13 cellular contexts compared by ENCODE assay signal in the genomic region with DNA sequence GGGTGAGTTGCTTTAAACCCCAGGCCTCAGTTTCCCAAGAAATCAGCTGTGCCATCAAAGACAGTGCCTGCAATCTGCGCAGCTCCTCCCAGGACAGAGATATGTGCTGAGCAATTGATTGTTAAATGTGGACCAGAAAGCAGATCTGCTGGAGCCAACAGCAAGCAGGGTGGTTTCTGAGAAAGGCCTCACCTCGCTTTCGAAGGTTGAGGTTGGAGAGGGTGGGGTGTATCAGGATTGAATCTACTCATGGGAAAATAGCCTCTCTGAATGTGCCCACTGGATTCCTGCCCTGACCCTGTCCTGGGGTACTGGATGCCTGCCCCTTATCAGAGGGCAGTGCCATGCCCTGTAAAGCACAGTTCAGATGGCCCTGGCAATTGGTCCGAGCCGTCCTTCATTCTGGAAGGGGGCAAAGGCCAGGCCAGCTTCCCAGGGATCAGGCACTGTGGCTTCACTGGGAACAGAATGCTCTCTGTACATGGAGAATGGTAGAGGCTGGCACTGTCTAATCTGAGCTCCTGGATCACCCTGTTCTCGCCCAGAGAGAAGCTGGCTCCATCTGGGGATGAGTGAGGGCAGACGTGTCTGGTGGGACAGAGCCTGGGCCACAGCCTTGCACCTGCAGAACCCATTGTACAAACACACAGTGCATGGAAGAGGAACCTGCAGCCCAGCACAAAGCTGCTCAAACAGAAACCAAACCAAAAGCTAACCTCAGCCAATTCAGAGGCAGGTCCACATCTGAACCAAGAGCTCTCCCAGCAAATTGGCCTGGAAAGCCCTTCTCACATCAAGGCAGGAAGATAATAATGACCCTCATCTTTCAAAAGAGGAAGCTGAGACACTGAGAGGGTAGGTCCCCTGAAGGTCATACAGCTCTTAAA. TPM values are rescaled to one million over a fixed set of nuclear protein-coding genes. Genes with fewer than 3 reads are reported as not detected.
DNase-seq lines count a peak whose midpoint lies in the region; ATAC-seq and TF ChIP-seq lines count a peak whose summit lies in the region.
"Had no signal": no experiment of that assay in that cellular context is flagged by ENCODE, and none has a peak within 500 bp of the region (broad histone marks: within the 10 kb centered on the region; RNA-seq: fewer than 3 reads in every experiment).

No MANE protein-coding gene starts in this region.

- peak overlapping the region; percentile 27 to 30 for H3K9ac ChIP-seq in colonic mucosa (ENCODE audit: low read depth in 2 of 2, low read length in 2 of 2)
- H3K9ac ChIP-seq in subcutaneous abdominal adipose tissue (ENCODE audit: low read length in 5 of 5), result no peak overlapping the region

- no peaks in the 10 kb centered on the region for H3K9me3 ChIP-seq in colonic mucosa
- no peaks in the 10 kb centered on the region for H3K9me3 ChIP-seq in right lobe of liver
- H3K9me3 ChIP-seq in subcutaneous abdominal adipose tissue (ENCODE audit: control insufficient read depth in 5 of 5, low read length in 5 of 5), result peaks cover 0 to 3% (median 0%) of the 10 kb centered on the region in 5 donors

- DNase-seq in OCI-M1 (lab: John Stamatoyannopoulos, UW), result peak; percentile 85
- DNase-seq in colonic mucosa, result no peak
- peak; percentile 56 to 94 (median 91) for DNase-seq in right lobe of liver
- DNase-seq in T1000 (lab: John Stamatoyannopoulos, UW), result no peak
- no peak for DNase-seq in stimulated activated naive CD4-positive, alpha-beta T cell treated with Interleukin-2 at 50 U/mL for 16 hours (lab: John Stamatoyannopoulos, UW)
- no peak for DNase-seq in SK-N-DZ (ENCODE audit: low spot score)
- DNase-seq: activated naive CD8-positive, alpha-beta T cell treated with anti-CD3 and anti-CD28 coated beads, Interleukin-2, amount 10 ng/mL, durations not matched to agents 7 days and 5 days; DMS 273 treated with DMSO at 0.1 percent for 48 hours; naive B cell; NCI-H1930; stimulated activated CD4-positive, alpha-beta T cell treated with anti-CD3 and anti-CD28 coated beads, Interleukin-15, amount 100 ng/mL, for 24 hours; T-helper 2 cell had no signal

- intact Hi-C loops in colonic mucosa (cut with DNase I), result no loop called here
- intact Hi-C loops in right lobe of liver (cut with DNase I), result no loop called here

- H3K27ac ChIP-seq in colonic mucosa (peak overlapping the region; percentile 48), right lobe of liver (peak overlapping the region; percentile 16 to 87 (median 72)), subcutaneous abdominal adipose tissue (ENCODE audit: low read depth, low read length) (peak overlapping the region; percentile 35)

- 63% methylated on average over 3 of the region's 7 CpGs for WGBS in right lobe of liver (ENCODE audit: insufficient coverage, low coverage, low lambda C conversion rate, missing lambda C conversion rate)

- ATAC-seq in right lobe of liver, result peak; percentile 60 to 84 (median 82)

- no peak for TF ChIP-seq POLR2A in right lobe of liver (IDR thresholded peaks at IDR 0.05)

- H3K4me3 ChIP-seq in colonic mucosa, result no peak overlapping the region
- no peak overlapping the region for H3K4me3 ChIP-seq in right lobe of liver
- H3K4me3 ChIP-seq in subcutaneous abdominal adipose tissue (ENCODE audit: low read depth in 1 of 5, low read length in 5 of 5), result peak overlapping the region in 2 of 5 donors; percentile 1 to 6

- H3K36me3 ChIP-seq in colonic mucosa (no peaks in the 10 kb centered on the region), right lobe of liver (peaks cover 0 to 28% (median 1%) of the 10 kb centered on the region in 4 donors), subcutaneous abdominal adipose tissue (ENCODE audit: control insufficient read depth in 5 of 5, insufficient read depth in 5 of 5, low read length in 5 of 5) (peaks cover 0 to 22% (median 20%) of the 10 kb centered on the region in 5 donors)

- TF ChIP-seq CTCF in colonic mucosa (IDR thresholded peaks at IDR 0.05) (no peak), right lobe of liver (IDR thresholded peaks at IDR 0.05) (no peak)

- H3K4me1 ChIP-seq in colonic mucosa, result peaks cover 10% of the 10 kb centered on the region
- peaks cover 0 to 43% (median 22%) of the 10 kb centered on the region in 4 donors for H3K4me1 ChIP-seq in right lobe of liver
- H3K4me1 ChIP-seq in subcutaneous abdominal adipose tissue (ENCODE audit: control insufficient read depth in 5 of 5, insufficient read depth in 5 of 5, low read length in 5 of 5), result peaks cover 0 to 46% (median 35%) of the 10 kb centered on the region in 5 donors

- H3K27me3 ChIP-seq in colonic mucosa (no peaks in the 10 kb centered on the region), right lobe of liver (no peaks in the 10 kb centered on the region), subcutaneous abdominal adipose tissue (ENCODE audit: control insufficient read depth in 5 of 5, insufficient read depth in 4 of 5, low read length in 5 of 5) (no peaks in the 10 kb centered on the region)

RNA-seq across cellular contexts. Expression of a gene that starts 15.2 kb away (rescaled TPM):
- total RNA-seq in colonic mucosa (100 to 1,000 TPM in 1 of 2 donors, 10 to 100 TPM in 1; 75.3 to 163 TPM), right lobe of liver (100 to 1,000 TPM in 4 of 6 experiments, 10 to 100 TPM in 2; 42.0 to 320 (median 126) TPM)
- 64.9 and 69.2 TPM in 2 replicates for polyA plus RNA-seq in SK-N-DZ (2014; cell fraction: cytosol; rRNA removed)
- polyA plus RNA-seq in SK-N-DZ (2014; cell fraction: nucleus; rRNA removed), result 32.5 and 37.8 TPM in 2 replicates

RNA-seq across cellular contexts. Expression of a gene that starts 20.0 kb away (rescaled TPM):
- total RNA-seq in colonic mucosa (100 to 1,000 TPM; 133 to 178 TPM), right lobe of liver (10 to 100 TPM; 26.4 to 54.7 (median 35.4) TPM)
- 26.1 and 28.1 TPM in 2 replicates for polyA plus RNA-seq in SK-N-DZ (2014; cell fraction: cytosol; rRNA removed)
- 134 and 192 TPM in 2 replicates for polyA plus RNA-seq in SK-N-DZ (2014; cell fraction: nucleus; rRNA removed)

Comparison
In these comparisons a context has a peak if more than half of its experiments do, and no peak if none do; other contexts are left out.
1. DNase-seq: peak in OCI-M1 (single experiment) and right lobe of liver (3 of 3); none in colonic mucosa (single experiment), T1000 (single experiment), stimulated activated naive CD4-positive, alpha-beta T cell treated with Interleukin-2 at 50 U/mL for 16 hours (single experiment) and SK-N-DZ (single experiment).
2. H3K9ac ChIP-seq: peak in colonic mucosa (2 of 2); none in subcutaneous abdominal adipose tissue (0 of 5).
3. Peak in every context shown above with its lines, with median percentiles within 50 percentile points of each other: H3K27ac ChIP-seq.